Comparison of ENCODE assay signal across 27 cellular contexts in genomic region chr6:161954077-161954476, GRCh38.
"Had no signal": no experiment of that assay in that cellular context is flagged by ENCODE, and none has a peak within 500 bp of the region (broad histone marks: within the 10 kb centered on the region; RNA-seq: fewer than 3 reads in every experiment).

No MANE protein-coding gene starts in this region.

- H3K27me3 ChIP-seq: left lung, ovary, right atrium auricular region, right lobe of liver, spleen, stomach, testis, thyroid gland, transverse colon, upper lobe of left lung, vagina had no signal

- H3K9me3 ChIP-seq: ovary, right atrium auricular region, right lobe of liver, spleen, stomach, testis, thyroid gland, transverse colon, upper lobe of left lung, vagina had no signal

- H3K36me3 ChIP-seq: left lung, ovary, right atrium auricular region, right lobe of liver, spleen, stomach, thyroid gland, transverse colon, upper lobe of left lung, vagina had no signal

- H3K27ac Mint-ChIP-seq: mesothelial cell of epicardium; naive thymus-derived CD4-positive, alpha-beta T cell; natural killer cell treated with Interleukin-12 subunit alpha and Interleukin-12 subunit beta and Interleukin-15 and Interleukin-18, amount 100 ng/mL, for 72 hours; progenitor cell of endocrine pancreas; stimulated activated memory B cell treated with anti-CD40 and anti-IgM and Interleukin-4, amounts not matched to agents 10 μg/mL and 1 μg/mL and 100 μg/mL, for 72 hours had no signal

- H3K4me1 Mint-ChIP-seq: stimulated activated memory B cell treated with anti-CD40 and anti-IgM and Interleukin-4, amounts not matched to agents 10 μg/mL and 1 μg/mL and 100 μg/mL, for 72 hours had no signal

- H3K4me3 Mint-ChIP-seq: mesothelial cell of epicardium; naive thymus-derived CD4-positive, alpha-beta T cell; natural killer cell treated with Interleukin-12 subunit alpha and Interleukin-12 subunit beta and Interleukin-15 and Interleukin-18, amount 100 ng/mL, for 72 hours; stimulated activated memory B cell treated with anti-CD40 and anti-IgM and Interleukin-4, amounts not matched to agents 10 μg/mL and 1 μg/mL and 100 μg/mL, for 72 hours had no signal

- H3K27ac ChIP-seq: left lung, right atrium auricular region, right lobe of liver, spleen, stomach, testis, thyroid gland, transverse colon, upper lobe of left lung, vagina had no signal

- H3K4me1 ChIP-seq: left lung, right lobe of liver, spleen, thyroid gland, transverse colon, upper lobe of left lung, vagina had no signal

- H3K36me3 Mint-ChIP-seq: natural killer cell treated with Interleukin-12 subunit alpha and Interleukin-12 subunit beta and Interleukin-15 and Interleukin-18, amount 100 ng/mL, for 72 hours; stimulated activated memory B cell treated with anti-CD40 and anti-IgM and Interleukin-4, amounts not matched to agents 10 μg/mL and 1 μg/mL and 100 μg/mL, for 72 hours had no signal

- H3K9me3 Mint-ChIP-seq: natural killer cell treated with Interleukin-12 subunit alpha and Interleukin-12 subunit beta and Interleukin-15 and Interleukin-18, amount 100 ng/mL, for 72 hours had no signal

- H3K4me3 ChIP-seq: left lung, lung, ovary, right atrium auricular region, right lobe of liver, spleen, stomach, testis, thyroid gland, transverse colon, upper lobe of left lung, vagina had no signal

- DNase-seq: hippocampal formation; kidney; left colon; left lung; mesendoderm; naive thymus-derived CD4-positive, alpha-beta T cell; ovary; right lobe of liver; small intestine; spleen; stimulated activated CD4-positive, alpha-beta T cell treated with anti-CD3 and anti-CD28 coated beads, Interleukin-2, amount 100 ng/mL, for 48 hours; stimulated activated CD4-positive, alpha-beta T cell treated with anti-CD3 and anti-CD28 coated beads, Interleukin-4, amount 100 ng/mL, for 4 hours; stimulated activated CD8-positive, alpha-beta memory T cell treated with anti-CD3 and anti-CD28 coated beads, Interleukin-4, amount 100 ng/mL, for 48 hours; stimulated activated naive CD4-positive, alpha-beta T cell treated with Interleukin-2 at 50 U/mL for 16 hours; thyroid gland; transverse colon; upper lobe of left lung had no signal

- FAIRE-seq: islet of Langerhans, kidney, small intestine had no signal

- ATAC-seq: left colon; left lung; naive thymus-derived CD4-positive, alpha-beta T cell; natural killer cell treated with Interleukin-12 subunit alpha and Interleukin-12 subunit beta and Interleukin-15 and Interleukin-18, amount 100 ng/mL, for 72 hours; stimulated activated memory B cell treated with anti-CD40 and anti-IgM and Interleukin-4, amounts not matched to agents 10 μg/mL and 1 μg/mL and 100 μg/mL, for 72 hours had no signal

- H3K27me3 Mint-ChIP-seq: naive thymus-derived CD4-positive, alpha-beta T cell; natural killer cell treated with Interleukin-12 subunit alpha and Interleukin-12 subunit beta and Interleukin-15 and Interleukin-18, amount 100 ng/mL, for 72 hours; stimulated activated memory B cell treated with anti-CD40 and anti-IgM and Interleukin-4, amounts not matched to agents 10 μg/mL and 1 μg/mL and 100 μg/mL, for 72 hours had no signal
